Comparison of ENCODE assay signal across 13 cellular contexts in the genomic region with DNA sequence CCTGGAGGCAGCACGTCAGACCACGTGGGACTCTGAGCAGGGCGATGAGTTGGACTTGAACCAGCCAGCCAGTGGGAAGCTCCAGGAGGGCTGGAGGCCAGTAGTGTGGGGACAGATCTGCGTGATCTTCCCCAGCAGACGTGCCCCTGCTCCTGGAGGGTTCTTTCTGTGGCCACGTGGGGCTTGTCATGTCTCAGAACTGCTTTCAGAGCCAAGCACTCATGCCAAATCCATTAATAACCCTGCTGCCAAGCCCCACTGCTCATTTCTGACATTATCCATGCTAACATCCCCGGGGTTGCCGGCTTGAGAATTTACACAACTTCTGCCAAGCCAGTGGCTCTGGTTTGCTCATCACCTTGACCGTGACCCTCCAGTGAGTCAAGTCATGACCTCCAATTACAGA. TPM values are rescaled to one million over a fixed set of nuclear protein-coding genes. Genes with fewer than 3 reads are reported as not detected.
A peak's percentile ranks its signal among the peaks of the same experiment; 100 is the strongest.
DNase-seq lines count a peak whose midpoint lies in the region; ATAC-seq and TF ChIP-seq lines count a peak whose summit lies in the region.
"Had no signal": no experiment of that assay in that cellular context is flagged by ENCODE, and none has a peak within 500 bp of the region (broad histone marks: within the 10 kb centered on the region; RNA-seq: fewer than 3 reads in every experiment).

No MANE protein-coding gene starts in this region.

- H3K9me3 Mint-ChIP-seq in type B pancreatic cell: no peaks in the 10 kb centered on the region
- H3K9me3 Mint-ChIP-seq: natural killer cell treated with Interleukin-12 subunit alpha and Interleukin-12 subunit beta and Interleukin-15 and Interleukin-18, amount 100 ng/mL, for 72 hours had no signal

- DNase-seq in NCI-H446 treated with DMSO at 0.1 percent for 48 hours (lab: John Stamatoyannopoulos, UW): peak; percentile 97
- peak; percentile 61 to 69 for DNase-seq in fibroblast of lung (ENCODE audit: low read depth in 2 of 2)
- DNase-seq in lower leg skin (ENCODE audit: low spot score in 2 of 2): peak; percentile 59 to 95
- DNase-seq in upper lobe of right lung: no peak
- no peak for DNase-seq in NCI-H1930 (lab: John Stamatoyannopoulos, UW)
- DNase-seq in NCI-H187 treated with DMSO at 0.1 percent for 48 hours (lab: John Stamatoyannopoulos, UW): no peak
- DNase-seq in type B pancreatic cell (ENCODE audit: extremely low spot score, unreplicated experiment): no peak
- DNase-seq: DND-41, testis had no signal

- peak; percentile 32 for ATAC-seq in upper lobe of right lung
- ATAC-seq: natural killer cell treated with Interleukin-12 subunit alpha and Interleukin-12 subunit beta and Interleukin-15 and Interleukin-18, amount 100 ng/mL, for 72 hours; Panc1 had no signal

- H3K27me3 Mint-ChIP-seq in type B pancreatic cell: peaks cover 16% of the 10 kb centered on the region

- H2AFZ ChIP-seq in fibroblast of lung (ENCODE audit: low read length): no peak overlapping the region

- H3K4me3 ChIP-seq in fibroblast of lung (replicated peaks in 1 of 4; ENCODE audit: control extremely low read depth in 1 of 4, insufficient read depth in 1 of 4, low read depth in 3 of 4, low read length in 4 of 4) (no peak overlapping the region), lower leg skin (ENCODE audit: low read depth, poor library complexity, severe bottlenecking) (no peak overlapping the region), upper lobe of right lung (no peak overlapping the region)
- H3K4me3 ChIP-seq: HAP-1, testis had no signal

- H3K27ac ChIP-seq in fibroblast of lung (ENCODE audit: insufficient read depth, low read length) (peak overlapping the region; percentile 37), upper lobe of right lung (no peak overlapping the region)
- H3K27ac ChIP-seq: testis, VCaP had no signal

- peaks cover 11% of the 10 kb centered on the region for H3K4me1 ChIP-seq in fibroblast of lung (ENCODE audit: control insufficient read depth, extremely low read depth, insufficient read depth, low read length)
- peaks cover 17% of the 10 kb centered on the region for H3K4me1 ChIP-seq in upper lobe of right lung
- H3K4me1 ChIP-seq: HAP-1, testis had no signal

- H3K27ac Mint-ChIP-seq in type B pancreatic cell: no peak overlapping the region
- H3K27ac Mint-ChIP-seq: natural killer cell treated with Interleukin-12 subunit alpha and Interleukin-12 subunit beta and Interleukin-15 and Interleukin-18, amount 100 ng/mL, for 72 hours had no signal

- H3K9ac ChIP-seq in fibroblast of lung (ENCODE audit: insufficient read depth, low read length): no peak overlapping the region

- peaks cover 3% of the 10 kb centered on the region for H3K36me3 ChIP-seq in fibroblast of lung (ENCODE audit: control insufficient read depth, insufficient read depth, low read length)
- H3K36me3 ChIP-seq in upper lobe of right lung: peaks cover 6% of the 10 kb centered on the region
- H3K36me3 ChIP-seq: HAP-1 had no signal

- no peak overlapping the region for H3K4me2 ChIP-seq in fibroblast of lung (ENCODE audit: extremely low read depth, insufficient read depth, low read length)

- no peak overlapping the region for H3K4me3 Mint-ChIP-seq in type B pancreatic cell
- H3K4me3 Mint-ChIP-seq: natural killer cell treated with Interleukin-12 subunit alpha and Interleukin-12 subunit beta and Interleukin-15 and Interleukin-18, amount 100 ng/mL, for 72 hours had no signal

- no peaks in the 10 kb centered on the region for H3K36me3 Mint-ChIP-seq in type B pancreatic cell
- H3K36me3 Mint-ChIP-seq: natural killer cell treated with Interleukin-12 subunit alpha and Interleukin-12 subunit beta and Interleukin-15 and Interleukin-18, amount 100 ng/mL, for 72 hours had no signal

- intact Hi-C loops in lower leg skin (cut with DNase I; ENCODE audit: low total_unique reads) (no loop called here), upper lobe of right lung (cut with DNase I) (no loop called here)

- H3K27me3 ChIP-seq in fibroblast of lung (ENCODE audit: control insufficient read depth, insufficient read depth, low read length): no peaks in the 10 kb centered on the region
- H3K27me3 ChIP-seq in upper lobe of right lung: peaks cover 7% of the 10 kb centered on the region
- H3K27me3 ChIP-seq: testis had no signal

- H3K79me2 ChIP-seq in fibroblast of lung (ENCODE audit: control insufficient read depth, insufficient read depth, low read length): no peaks in the 10 kb centered on the region

- TF ChIP-seq CTCF in fibroblast of lung (conservative IDR thresholded peaks at IDR 0.05 in 1 of 2, IDR thresholded peaks at IDR 0.05 in 1 of 2; ENCODE audit: low read depth in 1 of 2, low read length in 2 of 2) (no peak), lower leg skin (IDR thresholded peaks at IDR 0.05) (no peak), upper lobe of right lung (IDR thresholded peaks at IDR 0.05) (no peak), type B pancreatic cell (conservative IDR thresholded peaks at IDR 0.05) (no peak)

- no peaks in the 10 kb centered on the region for H4K20me1 ChIP-seq in fibroblast of lung (ENCODE audit: control insufficient read depth, extremely low read depth, insufficient read depth, low read length)

- 27 to 28% methylated on average over 9 of the region's 9 CpGs for WGBS in lower leg skin, 2 donors

- peaks cover 3% of the 10 kb centered on the region for H3K4me1 Mint-ChIP-seq in type B pancreatic cell (ENCODE audit: unreplicated experiment)

- H3K9me3 ChIP-seq in fibroblast of lung (ENCODE audit: control insufficient read depth, insufficient read depth, low read depth, low read length) (no peaks in the 10 kb centered on the region), upper lobe of right lung (no peaks in the 10 kb centered on the region)
- H3K9me3 ChIP-seq: HAP-1, testis had no signal

- no peak for TF ChIP-seq POLR2A in lower leg skin (IDR thresholded peaks at IDR 0.05)

RNA-seq across cellular contexts. Expression of gene SIRPA, which starts 38.3 kb away (rescaled TPM):
- 14.1 and 25.1 TPM in 2 replicates for total RNA-seq in fibroblast of lung
- polyA plus RNA-seq in fibroblast of lung: 26.6 and 50.5 TPM in 2 replicates
- 35.2 and 60.9 TPM in 2 replicates for polyA plus RNA-seq in fibroblast of lung (2012)
- polyA minus RNA-seq in fibroblast of lung (ENCODE audit: low replicate concordance): 75.8 and 131 TPM in 2 replicates
- total RNA-seq in lower leg skin: 10 to 100 TPM; 29.3 to 55.0 (median 44.1) TPM
- total RNA-seq in upper lobe of right lung: 93.8 TPM
- total RNA-seq in type B pancreatic cell (ENCODE audit: low replicate concordance): 11.4 and 12.3 TPM in 2 replicates

Comparison
In these comparisons a context has a peak if more than half of its experiments do, and no peak if none do; other contexts are left out.
1. DNase-seq: peak in NCI-H446 treated with DMSO at 0.1 percent for 48 hours (single experiment), fibroblast of lung (2 of 2) and lower leg skin (2 of 2); none in upper lobe of right lung (single experiment), NCI-H1930 (0 of 2), NCI-H187 treated with DMSO at 0.1 percent for 48 hours (single experiment) and type B pancreatic cell (single experiment).